21 cellular contexts compared by ENCODE assay signal in genomic region chr18:52700116-52700515, GRCh38.
"Had no signal": no experiment of that assay in that cellular context is flagged by ENCODE, and none has a peak within 500 bp of the region (broad histone marks: within the 10 kb centered on the region; RNA-seq: fewer than 3 reads in every experiment).

No MANE protein-coding gene starts in this region.

- ATAC-seq: activated T-helper 17 cell treated with anti-CD3 and anti-CD28 coated beads, Interleukin-2, amount 50 U/mL, for 72 hours; T-helper 17 cell had no signal

- DNase-seq: activated CD4-positive, alpha-beta memory T cell treated with anti-CD3 and anti-CD28 coated beads, Interleukin-2, amount 10 ng/mL, durations not matched to agents 7 days and 5 days; activated CD4-positive, alpha-beta T cell treated with anti-CD3 and anti-CD28 coated beads, Interleukin-2, amount 10 ng/mL, durations not matched to agents 7 days and 5 days; activated CD4-positive, CD25-positive, alpha-beta regulatory T cell; activated gamma-delta T cell treated with Interleukin-2 at 50 U/mL for 16 hours; activated naive CD4-positive, alpha-beta T cell treated with anti-CD3 and anti-CD28 coated beads, Interleukin-2, amount 10 ng/mL, durations not matched to agents 7 days and 5 days; activated naive CD8-positive, alpha-beta T cell treated with anti-CD3 and anti-CD28 coated beads for 36 hours; activated T-cell treated with anti-CD3 and anti-CD28 coated beads for 4 hours; activated T-cell treated with anti-CD3 and anti-CD28 coated beads, Interleukin-2, amount 50 U/mL, for 48 hours; aorta; NCI-H1092; NCI-H1417; NCI-H1930; NCI-H2171; NCI-H226; NCI-H526; NCI-H82; SIG-M5; T-helper 17 cell; T-helper 9 cell had no signal

- H3K27ac Mint-ChIP-seq: activated CD4-positive, alpha-beta memory T cell treated with anti-CD3 and anti-CD28 coated beads, Interleukin-2, amount 10 ng/mL, durations not matched to agents 7 days and 5 days; activated CD4-positive, alpha-beta T cell treated with anti-CD3 and anti-CD28 coated beads, Interleukin-2, amount 10 ng/mL, durations not matched to agents 7 days and 5 days; activated naive CD4-positive, alpha-beta T cell treated with anti-CD3 and anti-CD28 coated beads, Interleukin-2, amount 10 ng/mL, durations not matched to agents 7 days and 5 days; activated naive CD8-positive, alpha-beta T cell treated with anti-CD3 and anti-CD28 coated beads for 36 hours; activated T-helper 17 cell treated with anti-CD3 and anti-CD28 coated beads, Interleukin-2, amount 50 U/mL, for 72 hours; T-helper 17 cell had no signal

- H3K27me3 Mint-ChIP-seq: activated CD4-positive, alpha-beta memory T cell treated with anti-CD3 and anti-CD28 coated beads, Interleukin-2, amount 10 ng/mL, durations not matched to agents 7 days and 5 days; activated CD4-positive, alpha-beta T cell treated with anti-CD3 and anti-CD28 coated beads, Interleukin-2, amount 10 ng/mL, durations not matched to agents 7 days and 5 days; activated naive CD4-positive, alpha-beta T cell treated with anti-CD3 and anti-CD28 coated beads, Interleukin-2, amount 10 ng/mL, durations not matched to agents 7 days and 5 days; activated naive CD8-positive, alpha-beta T cell treated with anti-CD3 and anti-CD28 coated beads for 36 hours; activated T-helper 17 cell treated with anti-CD3 and anti-CD28 coated beads, Interleukin-2, amount 50 U/mL, for 72 hours; central memory CD8-positive, alpha-beta T cell; T-helper 17 cell had no signal

- H3K9me3 Mint-ChIP-seq: activated CD4-positive, alpha-beta T cell treated with anti-CD3 and anti-CD28 coated beads, Interleukin-2, amount 10 ng/mL, durations not matched to agents 7 days and 5 days; activated naive CD8-positive, alpha-beta T cell treated with anti-CD3 and anti-CD28 coated beads for 36 hours had no signal

- H3K4me3 Mint-ChIP-seq: activated CD4-positive, alpha-beta memory T cell treated with anti-CD3 and anti-CD28 coated beads, Interleukin-2, amount 10 ng/mL, durations not matched to agents 7 days and 5 days; activated CD4-positive, alpha-beta T cell treated with anti-CD3 and anti-CD28 coated beads, Interleukin-2, amount 10 ng/mL, durations not matched to agents 7 days and 5 days; activated naive CD4-positive, alpha-beta T cell treated with anti-CD3 and anti-CD28 coated beads, Interleukin-2, amount 10 ng/mL, durations not matched to agents 7 days and 5 days; activated naive CD8-positive, alpha-beta T cell treated with anti-CD3 and anti-CD28 coated beads for 36 hours; activated T-helper 17 cell treated with anti-CD3 and anti-CD28 coated beads, Interleukin-2, amount 50 U/mL, for 72 hours; central memory CD8-positive, alpha-beta T cell; T-helper 17 cell had no signal

- H3K4me1 Mint-ChIP-seq: activated CD4-positive, alpha-beta memory T cell treated with anti-CD3 and anti-CD28 coated beads, Interleukin-2, amount 10 ng/mL, durations not matched to agents 7 days and 5 days; activated CD4-positive, alpha-beta T cell treated with anti-CD3 and anti-CD28 coated beads, Interleukin-2, amount 10 ng/mL, durations not matched to agents 7 days and 5 days; activated naive CD4-positive, alpha-beta T cell treated with anti-CD3 and anti-CD28 coated beads, Interleukin-2, amount 10 ng/mL, durations not matched to agents 7 days and 5 days; activated naive CD8-positive, alpha-beta T cell treated with anti-CD3 and anti-CD28 coated beads for 36 hours; activated T-helper 17 cell treated with anti-CD3 and anti-CD28 coated beads, Interleukin-2, amount 50 U/mL, for 72 hours; central memory CD8-positive, alpha-beta T cell; T-helper 17 cell had no signal
